Comparison of ENCODE assay signal across 1 cellular context in genomic region chr1:167678422-167678821, GRCh38.
A peak's percentile ranks its signal among the peaks of the same experiment; 100 is the strongest.
TF ChIP-seq lines count a peak whose summit lies in the region.

No MANE protein-coding gene starts in this region.

TF ChIP-seq in GM12878, 131 proteins besides CTCF, POLR2A, EP300 and RAD21:
- no peak for TF ChIP-seq CREB1 (IDR thresholded peaks at IDR 0.05; ENCODE audit: low read depth)
- peak; percentile 51; the same call in 1 of the 2 replicates for TF ChIP-seq HDGF (IDR thresholded peaks at IDR 0.05)
